1 cellular context compared by ENCODE assay signal in the genomic region with DNA sequence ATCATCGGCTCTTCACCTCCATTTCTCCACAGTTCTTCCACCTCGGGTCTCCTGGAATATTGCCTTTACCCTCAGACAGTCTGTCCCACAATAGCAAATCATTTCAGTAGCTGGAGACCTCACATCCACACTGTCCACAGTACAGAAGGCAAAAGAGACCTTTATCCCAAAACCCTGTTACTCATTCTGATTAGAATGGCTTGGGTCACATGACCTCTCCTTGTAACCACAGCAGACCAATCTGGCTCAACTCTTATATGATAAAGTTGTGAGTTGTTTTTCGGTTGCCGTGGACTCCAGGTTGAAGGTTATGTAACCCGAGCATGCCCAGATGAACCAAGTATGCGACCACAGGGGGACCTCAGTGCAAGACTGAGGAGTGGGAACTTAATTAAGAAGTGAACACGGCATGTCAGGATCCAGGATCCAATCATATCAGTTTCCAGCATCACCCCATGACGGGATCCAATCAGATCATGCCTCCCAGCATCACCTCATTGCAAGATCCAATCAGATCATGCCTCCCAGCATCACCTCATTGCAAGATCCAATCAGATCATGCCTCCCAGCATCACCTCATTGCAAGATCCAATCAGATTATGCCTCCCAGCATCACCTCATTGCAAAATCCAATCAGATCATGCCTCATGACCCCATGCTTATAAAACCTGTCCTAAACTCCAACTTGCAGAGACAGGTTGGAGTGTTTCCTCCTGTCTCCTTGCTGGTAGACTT.
TF ChIP-seq lines count a peak whose summit lies in the region.

No MANE protein-coding gene starts in this region.

TF ChIP-seq in K562, 482 proteins besides CTCF, POLR2A, EP300 and RAD21 (continued from another document):
- TF ChIP-seq, protein P1, sequence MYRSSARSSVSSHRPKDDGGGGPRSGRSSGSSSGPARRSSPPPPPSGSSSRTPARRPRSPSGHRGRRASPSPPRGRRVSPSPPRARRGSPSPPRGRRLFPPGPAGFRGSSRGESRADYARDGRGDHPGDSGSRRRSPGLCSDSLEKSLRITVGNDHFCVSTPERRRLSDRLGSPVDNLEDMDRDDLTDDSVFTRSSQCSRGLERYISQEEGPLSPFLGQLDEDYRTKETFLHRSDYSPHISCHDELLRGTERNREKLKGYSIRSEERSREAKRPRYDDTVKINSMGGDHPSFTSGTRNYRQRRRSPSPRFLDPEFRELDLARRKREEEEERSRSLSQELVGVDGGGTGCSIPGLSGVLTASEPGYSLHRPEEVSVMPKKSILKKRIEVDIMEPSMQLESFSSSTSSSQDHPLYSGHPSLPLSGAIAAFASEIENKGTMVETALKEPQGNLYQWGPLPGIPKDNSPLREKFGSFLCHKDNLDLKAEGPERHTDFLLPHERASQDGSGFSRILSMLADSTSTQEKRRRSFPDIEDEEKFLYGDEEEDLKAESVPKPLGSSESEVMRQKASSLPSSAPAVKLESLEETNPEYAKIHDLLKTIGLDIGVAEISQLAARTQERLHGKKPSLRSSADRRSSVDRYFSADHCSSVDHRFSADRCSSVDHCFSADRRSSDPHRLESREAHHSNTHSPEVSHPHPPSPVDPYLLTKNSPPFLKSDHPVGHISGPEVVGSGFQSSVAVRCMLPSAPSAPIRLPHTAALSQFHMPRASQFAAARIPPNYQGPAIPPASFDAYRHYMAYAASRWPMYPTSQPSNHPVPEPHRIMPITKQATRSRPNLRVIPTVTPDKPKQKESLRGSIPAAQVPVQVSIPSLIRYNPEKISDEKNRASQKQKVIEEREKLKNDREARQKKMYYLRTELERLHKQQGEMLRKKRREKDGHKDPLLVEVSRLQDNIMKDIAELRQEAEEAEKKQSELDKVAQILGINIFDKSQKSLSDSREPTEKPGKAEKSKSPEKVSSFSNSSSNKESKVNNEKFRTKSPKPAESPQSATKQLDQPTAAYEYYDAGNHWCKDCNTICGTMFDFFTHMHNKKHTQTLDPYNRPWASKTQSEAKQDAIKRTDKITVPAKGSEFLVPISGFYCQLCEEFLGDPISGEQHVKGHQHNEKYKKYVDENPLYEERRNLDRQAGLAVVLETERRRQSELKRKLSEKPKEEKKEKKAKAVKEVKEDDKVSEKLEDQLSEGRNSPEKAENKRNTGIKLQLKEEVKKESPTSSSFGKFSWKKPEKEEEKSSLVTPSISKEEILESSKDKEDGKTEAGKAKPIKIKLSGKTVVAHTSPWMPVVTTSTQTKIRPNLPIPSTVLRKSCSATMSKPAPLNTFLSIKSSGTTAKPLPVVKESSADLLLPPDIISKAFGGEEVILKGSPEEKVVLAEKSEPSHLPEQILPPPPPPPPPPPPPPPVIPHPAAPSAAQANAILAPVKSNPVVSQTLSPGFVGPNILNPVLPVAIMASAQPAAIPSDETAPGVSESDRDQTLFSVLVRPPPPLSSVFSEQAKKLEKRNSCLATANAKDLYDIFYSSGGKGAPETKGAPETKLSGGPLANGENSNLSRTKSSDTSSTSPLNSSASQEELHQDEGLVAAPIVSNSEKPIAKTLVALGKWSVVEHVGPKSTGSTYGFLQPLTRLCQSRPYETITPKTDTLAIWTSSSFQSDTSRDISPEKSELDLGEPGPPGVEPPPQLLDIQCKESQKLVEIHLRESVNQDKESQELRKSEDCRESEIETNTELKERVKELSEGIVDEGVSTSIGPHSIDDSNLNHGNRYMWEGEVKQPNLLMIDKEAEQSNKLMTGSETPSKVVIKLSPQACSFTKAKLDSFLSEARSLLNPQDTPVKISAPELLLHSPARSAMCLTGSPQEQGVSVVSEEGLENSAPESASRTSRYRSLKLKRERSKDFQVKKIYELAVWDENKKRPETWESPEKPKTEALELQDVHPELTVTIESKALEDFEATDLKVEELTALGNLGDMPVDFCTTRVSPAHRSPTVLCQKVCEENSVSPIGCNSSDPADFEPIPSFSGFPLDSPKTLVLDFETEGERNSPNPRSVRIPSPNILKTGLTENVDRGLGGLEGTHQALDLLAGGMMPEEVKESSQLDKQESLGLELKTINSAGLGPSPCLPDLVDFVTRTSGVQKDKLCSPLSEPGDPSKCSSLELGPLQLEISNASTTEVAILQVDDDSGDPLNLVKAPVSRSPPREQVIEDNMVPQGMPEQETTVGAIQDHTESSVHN (IDR thresholded peaks at IDR 0.05; ENCODE audit: borderline replicate concordance in 1 of 2, low read depth in 1 of 2): no peak
- TF ChIP-seq ELK1 (CRISPR knock-in tag; IDR thresholded peaks at IDR 0.05): no peak
- TF ChIP-seq MYNN (IDR thresholded peaks at IDR 0.05): no peak
- no peak for TF ChIP-seq MYNN (CRISPR knock-in tag; IDR thresholded peaks at IDR 0.05)
- no peak for TF ChIP-seq PKNOX1 (IDR thresholded peaks at IDR 0.05)
- TF ChIP-seq, protein P2, sequence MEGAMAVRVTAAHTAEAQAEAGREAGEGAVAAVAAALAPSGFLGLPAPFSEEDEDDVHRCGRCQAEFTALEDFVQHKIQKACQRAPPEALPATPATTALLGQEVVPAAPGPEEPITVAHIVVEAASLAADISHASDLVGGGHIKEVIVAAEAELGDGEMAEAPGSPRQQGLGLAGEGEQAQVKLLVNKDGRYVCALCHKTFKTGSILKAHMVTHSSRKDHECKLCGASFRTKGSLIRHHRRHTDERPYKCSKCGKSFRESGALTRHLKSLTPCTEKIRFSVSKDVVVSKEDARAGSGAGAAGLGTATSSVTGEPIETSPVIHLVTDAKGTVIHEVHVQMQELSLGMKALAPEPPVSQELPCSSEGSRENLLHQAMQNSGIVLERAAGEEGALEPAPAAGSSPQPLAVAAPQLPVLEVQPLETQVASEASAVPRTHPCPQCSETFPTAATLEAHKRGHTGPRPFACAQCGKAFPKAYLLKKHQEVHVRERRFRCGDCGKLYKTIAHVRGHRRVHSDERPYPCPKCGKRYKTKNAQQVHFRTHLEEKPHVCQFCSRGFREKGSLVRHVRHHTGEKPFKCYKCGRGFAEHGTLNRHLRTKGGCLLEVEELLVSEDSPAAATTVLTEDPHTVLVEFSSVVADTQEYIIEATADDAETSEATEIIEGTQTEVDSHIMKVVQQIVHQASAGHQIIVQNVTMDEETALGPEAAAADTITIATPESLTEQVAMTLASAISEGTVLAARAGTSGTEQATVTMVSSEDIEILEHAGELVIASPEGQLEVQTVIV (CRISPR knock-in tag; IDR thresholded peaks at IDR 0.05; ENCODE audit: borderline replicate concordance): no peak
- no peak for TF ChIP-seq CAMTA2 (CRISPR knock-in tag; conservative IDR thresholded peaks at IDR 0.05)
- no peak for TF ChIP-seq JUND (IDR thresholded peaks at IDR 0.05; ENCODE audit: borderline replicate concordance, low read depth, low read length)
- no peak for TF ChIP-seq JUND (tag; IDR thresholded peaks at IDR 0.05; ENCODE audit: borderline replicate concordance, low read depth, low read length)
- TF ChIP-seq MEF2D (tag; conservative IDR thresholded peaks at IDR 0.05; ENCODE audit: low read depth): peak; percentile 72; the same call in 1 of the 2 replicates
- TF ChIP-seq CHD2 (IDR thresholded peaks at IDR 0.05; ENCODE audit: low read depth, low read length): no peak
- no peak for TF ChIP-seq ZNF586 (CRISPR knock-in tag; conservative IDR thresholded peaks at IDR 0.05)
- TF ChIP-seq LARP7 (IDR thresholded peaks at IDR 0.05): no peak
- TF ChIP-seq ZNF41 (CRISPR knock-in tag; conservative IDR thresholded peaks at IDR 0.05): no peak
- no peak for TF ChIP-seq MBD1 (CRISPR knock-in tag; IDR thresholded peaks at IDR 0.05)
- no peak for TF ChIP-seq ZSCAN29 (IDR thresholded peaks at IDR 0.05)
- no peak for TF ChIP-seq MIER1 (IDR thresholded peaks at IDR 0.05; ENCODE audit: low read depth)
- peak; percentile 61 for TF ChIP-seq RFX1 (IDR thresholded peaks at IDR 0.05)
- no peak for TF ChIP-seq OTX1 (CRISPR knock-in tag; IDR thresholded peaks at IDR 0.05)
- TF ChIP-seq ZKSCAN8 (CRISPR knock-in tag; IDR thresholded peaks at IDR 0.05): no peak
- TF ChIP-seq, protein P3, sequence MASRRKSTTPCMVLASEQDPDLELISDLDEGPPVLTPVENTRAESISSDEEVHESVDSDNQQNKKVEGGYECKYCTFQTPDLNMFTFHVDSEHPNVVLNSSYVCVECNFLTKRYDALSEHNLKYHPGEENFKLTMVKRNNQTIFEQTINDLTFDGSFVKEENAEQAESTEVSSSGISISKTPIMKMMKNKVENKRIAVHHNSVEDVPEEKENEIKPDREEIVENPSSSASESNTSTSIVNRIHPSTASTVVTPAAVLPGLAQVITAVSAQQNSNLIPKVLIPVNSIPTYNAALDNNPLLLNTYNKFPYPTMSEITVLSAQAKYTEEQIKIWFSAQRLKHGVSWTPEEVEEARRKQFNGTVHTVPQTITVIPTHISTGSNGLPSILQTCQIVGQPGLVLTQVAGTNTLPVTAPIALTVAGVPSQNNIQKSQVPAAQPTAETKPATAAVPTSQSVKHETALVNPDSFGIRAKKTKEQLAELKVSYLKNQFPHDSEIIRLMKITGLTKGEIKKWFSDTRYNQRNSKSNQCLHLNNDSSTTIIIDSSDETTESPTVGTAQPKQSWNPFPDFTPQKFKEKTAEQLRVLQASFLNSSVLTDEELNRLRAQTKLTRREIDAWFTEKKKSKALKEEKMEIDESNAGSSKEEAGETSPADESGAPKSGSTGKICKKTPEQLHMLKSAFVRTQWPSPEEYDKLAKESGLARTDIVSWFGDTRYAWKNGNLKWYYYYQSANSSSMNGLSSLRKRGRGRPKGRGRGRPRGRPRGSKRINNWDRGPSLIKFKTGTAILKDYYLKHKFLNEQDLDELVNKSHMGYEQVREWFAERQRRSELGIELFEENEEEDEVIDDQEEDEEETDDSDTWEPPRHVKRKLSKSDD (conservative IDR thresholded peaks at IDR 0.05; ENCODE audit: low read length): no peak
- no peak for TF ChIP-seq NCOA6 (IDR thresholded peaks at IDR 0.05)
- no peak for TF ChIP-seq NR1H2 (CRISPR knock-in tag; IDR thresholded peaks at IDR 0.05)
- TF ChIP-seq NEUROD1 (IDR thresholded peaks at IDR 0.05; ENCODE audit: borderline replicate concordance, low read depth, low read length, partially characterized antibody): peak; percentile 79
- TF ChIP-seq SMC3 (conservative IDR thresholded peaks at IDR 0.05; ENCODE audit: insufficient read depth, low read depth, low read length): no peak
- peak; percentile 81 for TF ChIP-seq FOS (IDR thresholded peaks at IDR 0.05; ENCODE audit: extremely low read depth, insufficient read length)
- no peak for TF ChIP-seq SAFB2 (IDR thresholded peaks at IDR 0.05; ENCODE audit: borderline replicate concordance, low read depth, low read length, severe bottlenecking)
- no peak for TF ChIP-seq CEBPG (CRISPR knock-in tag; IDR thresholded peaks at IDR 0.05)
- TF ChIP-seq CEBPG (tag; conservative IDR thresholded peaks at IDR 0.05 in 1 of 2, IDR thresholded peaks at IDR 0.05 in 1 of 2): peak in 1 of 2 experiments; percentile 79; a peak in 2 of 4 replicates
- peak; percentile 76 for TF ChIP-seq FOXJ3 (CRISPR knock-in tag; IDR thresholded peaks at IDR 0.05)
